ENCODE assay signal across 25 cellular contexts in the genomic region with DNA sequence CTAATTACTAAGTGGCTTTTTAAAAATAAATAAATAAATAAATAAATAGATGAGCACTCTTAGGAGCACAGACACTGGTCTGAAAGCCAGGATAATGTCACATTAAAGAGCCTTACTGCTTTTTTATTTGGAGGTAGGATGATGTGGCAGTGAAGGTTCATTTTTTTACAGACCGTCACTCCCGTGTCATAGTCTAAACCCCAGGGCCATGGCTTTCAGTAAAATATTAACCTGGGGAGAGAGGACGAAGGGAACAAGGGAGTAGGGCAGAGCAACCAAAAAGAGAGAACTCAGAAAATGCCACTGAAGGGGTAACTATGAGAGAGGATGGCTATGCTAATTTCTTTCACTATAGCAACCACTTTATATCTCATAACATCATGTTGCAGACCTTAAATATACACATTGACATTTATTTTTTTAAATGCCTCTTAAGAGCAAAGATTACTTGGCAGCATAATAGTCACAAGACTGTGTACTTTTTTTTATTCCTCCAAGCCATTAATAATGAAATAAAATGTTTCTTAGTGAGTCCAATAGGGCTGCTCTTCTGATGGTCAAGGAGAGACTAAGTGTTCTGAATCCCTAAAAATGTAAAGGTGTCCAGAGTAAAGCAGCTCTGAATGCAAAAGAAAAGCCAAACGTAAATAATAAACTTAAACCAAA.
"Had no signal": no experiment of that assay in that cellular context is flagged by ENCODE, and none has a peak within 500 bp of the region (broad histone marks: within the 10 kb centered on the region; RNA-seq: fewer than 3 reads in every experiment).

No MANE protein-coding gene starts in this region.

- H3K27me3 ChIP-seq: esophagus squamous epithelium, neutrophil, thyroid gland, vagina had no signal

- H3K36me3 ChIP-seq: neutrophil, prostate gland, thyroid gland, vagina had no signal

- H3K9me3 ChIP-seq: esophagus squamous epithelium, mucosa of descending colon, neutrophil, prostate gland, thyroid gland, vagina had no signal

- ATAC-seq: effector memory CD8-positive, alpha-beta T cell; left cardiac atrium; mucosa of descending colon; natural killer cell treated with Interleukin-12 subunit alpha and Interleukin-12 subunit beta and Interleukin-15 and Interleukin-18, amount 100 ng/mL, for 72 hours; right cardiac atrium; stimulated activated naive CD8-positive, alpha-beta T cell treated with anti-CD3 and anti-CD28 coated beads, Interleukin-15, amount 100 ng/mL, for 72 hours had no signal

- H2AFZ ChIP-seq: parathyroid adenoma had no signal

- H3K4me3 ChIP-seq: coronary artery, esophagus squamous epithelium, mucosa of descending colon, prostate gland, skin epidermis, thyroid gland, vagina had no signal

- H3K4me1 ChIP-seq: parathyroid adenoma, prostate gland, vagina had no signal

- H3K27ac ChIP-seq: coronary artery, esophagus squamous epithelium, neutrophil, parathyroid adenoma, prostate gland, skin epidermis, thyroid gland, vagina had no signal

- H3K79me2 ChIP-seq: parathyroid adenoma had no signal

- DNase-seq: dermis blood vessel endothelial cell; effector memory CD8-positive, alpha-beta T cell; erythroblast; esophagus squamous epithelium; foreskin melanocyte; kidney; left cardiac atrium; mesenchymal stem cell; mucosa of descending colon; naive B cell; right cardiac atrium; stimulated activated CD4-positive, alpha-beta T cell treated with anti-CD3 and anti-CD28 coated beads, Interleukin-15, amount 100 ng/mL, for 24 hours; stimulated activated CD4-positive, alpha-beta T cell treated with anti-CD3 and anti-CD28 coated beads, Interleukin-4, amount 100 ng/mL, for 1 hour; stimulated activated CD8-positive, alpha-beta memory T cell treated with anti-CD3 and anti-CD28 coated beads, Interleukin-4, amount 100 ng/mL, for 48 hours; stimulated activated naive CD4-positive, alpha-beta T cell; stimulated activated naive CD8-positive, alpha-beta T cell treated with anti-CD3 and anti-CD28 coated beads, Interleukin-15, amount 100 ng/mL, for 72 hours; thyroid gland; trophoblast cell had no signal
